In genomic region chr2:147843864-147844690, GRCh38 we compare ENCODE assay signal across 1 cellular context.
A peak's percentile ranks its signal among the peaks of the same experiment; 100 is the strongest.
TF ChIP-seq lines count a peak whose summit lies in the region.

No MANE protein-coding gene starts in this region.

TF ChIP-seq in K562, 482 proteins besides CTCF, POLR2A, EP300 and RAD21 (continued from another document):
- TF ChIP-seq ZBTB40 (IDR thresholded peaks at IDR 0.05) (0 out of 2 replicates have a peak, but pooled peaks have one; percentile 37), ZBTB40 (CRISPR knock-in tag; IDR thresholded peaks at IDR 0.05) (no peak), ARNT (IDR thresholded peaks at IDR 0.05) (no peak), PCBP1 (IDR thresholded peaks at IDR 0.05; ENCODE audit: low read depth, low read length, poor library complexity, severe bottlenecking) (peak; percentile 42), ZZZ3 (IDR thresholded peaks at IDR 0.05) (no peak), TOE1 (IDR thresholded peaks at IDR 0.05; ENCODE audit: borderline replicate concordance) (no peak), TOE1 (CRISPR knock-in tag; IDR thresholded peaks at IDR 0.05; ENCODE audit: borderline replicate concordance, low read depth) (no peak), FOSL1 (tag; conservative IDR thresholded peaks at IDR 0.05) (no peak), ZNF507 (tag; conservative IDR thresholded peaks at IDR 0.05) (no peak), SLC30A9 (CRISPR knock-in tag; IDR thresholded peaks at IDR 0.05) (no peak), RB1 (IDR thresholded peaks at IDR 0.05; ENCODE audit: low read depth) (peak; percentile 77), ZC3H11A (IDR thresholded peaks at IDR 0.05; ENCODE audit: low read depth, low read length) (no peak)
